ENCODE assay signal across 31 cellular contexts in genomic region chr2:159069229-159069628, GRCh38.
A peak's percentile ranks its signal among the peaks of the same experiment; 100 is the strongest.
DNase-seq lines count a peak whose midpoint lies in the region; ATAC-seq and TF ChIP-seq lines count a peak whose summit lies in the region.
"Had no signal": no experiment of that assay in that cellular context is flagged by ENCODE, and none has a peak within 500 bp of the region (broad histone marks: within the 10 kb centered on the region; RNA-seq: fewer than 3 reads in every experiment).

No MANE protein-coding gene starts in this region.

- H3K27me3 ChIP-seq in left ventricle myocardium inferior (ENCODE audit: low read depth) (no peaks in the 10 kb centered on the region), right atrium auricular region (no peaks in the 10 kb centered on the region), tibial artery (no peaks in the 10 kb centered on the region)
- H3K27me3 ChIP-seq: ascending aorta; BLaER1 treated with 17β-estradiol and CSF1 and Interleukin-3, amounts not matched to agents 10 nM and 100 nM; neutrophil; Peyer's patch; stomach had no signal

- no peaks in the 10 kb centered on the region for H3K9me2 ChIP-seq in OCI-LY7 (ENCODE audit: insufficient read depth, low read length)

- H3K27ac ChIP-seq in left ventricle myocardium inferior (replicated peaks) (peak overlapping the region; percentile 74), right atrium auricular region (peak overlapping the region in 1 of 2 donors; percentile 69), mesodermal cell (ENCODE audit: low read depth, low read length, severe bottlenecking) (peak overlapping the region; percentile 17), OCI-LY7 (ENCODE audit: low read depth, low read length, poor library complexity, severe bottlenecking) (no peak overlapping the region), tibial artery (peak overlapping the region in 1 of 2 donors; percentile 12)
- H3K27ac ChIP-seq: ascending aorta; BLaER1 treated with 17β-estradiol and CSF1 and Interleukin-3, amounts not matched to agents 10 nM and 100 nM; neutrophil; Peyer's patch had no signal

- peaks cover 6% of the 10 kb centered on the region for H3K36me3 ChIP-seq in left ventricle myocardium inferior
- peaks cover 14% of the 10 kb centered on the region for H3K36me3 ChIP-seq in right atrium auricular region
- peaks cover 25% of the 10 kb centered on the region for H3K36me3 ChIP-seq in mesodermal cell (ENCODE audit: control insufficient read depth, insufficient read depth, low read length)
- no peaks in the 10 kb centered on the region for H3K36me3 ChIP-seq in OCI-LY7 (ENCODE audit: insufficient read depth, low read length)
- H3K36me3 ChIP-seq in tibial artery, result no peaks in the 10 kb centered on the region
- H3K36me3 ChIP-seq: ascending aorta; BLaER1 treated with 17β-estradiol and CSF1 and Interleukin-3, amounts not matched to agents 10 nM and 100 nM; neutrophil; Peyer's patch had no signal

- no peaks in the 10 kb centered on the region for H3K9me3 Mint-ChIP-seq in chondrocyte (ENCODE audit: low read depth)
- H3K9me3 Mint-ChIP-seq: activated CD4-positive, alpha-beta memory T cell treated with anti-CD3 and anti-CD28 coated beads, Interleukin-2, amount 10 ng/mL, durations not matched to agents 7 days and 5 days; activated naive CD4-positive, alpha-beta T cell treated with anti-CD3 and anti-CD28 coated beads, Interleukin-2, amount 50 U/mL, for 72 hours; T-helper 1 cell treated with Interleukin-12 subunit alpha and Interleukin-12 subunit beta and Interleukin-4 antibody, amounts not matched to agents 30 μg/mL and 1 μg/mL, for 36 hours; type B pancreatic cell had no signal

- DNase-seq in left ventricle myocardium inferior (no peak), right atrium auricular region (ENCODE audit: low spot score) (no peak), chondrocyte (ENCODE audit: low spot score) (no peak), OCI-LY7 (ENCODE audit: low spot score) (no peak), tibial artery (no peak)
- DNase-seq: activated CD4-positive, alpha-beta memory T cell treated with anti-CD3 and anti-CD28 coated beads, Interleukin-2, amount 10 ng/mL, durations not matched to agents 7 days and 5 days; activated CD4-positive, CD25-positive, alpha-beta regulatory T cell treated with anti-CD3 and anti-CD28 coated beads, Interleukin-2, amount 50 U/mL, for 72 hours; activated CD8-positive, alpha-beta memory T cell treated with anti-CD3 and anti-CD28 coated beads, Interleukin-2, amount 50 U/mL, for 48 hours; cerebellar nuclear complex; COR-L47; DMS79; GF-D8; KG1; MM.1S; NCI-H2029; NCI-H2227 treated with DMSO at 0.1 percent for 48 hours; NCI-H526 treated with DMSO at 0.1 percent for 48 hours; Peyer's patch; stimulated activated CD4-positive, alpha-beta T cell treated with anti-CD3 and anti-CD28 coated beads, Interleukin-2, amount 100 ng/mL, for 24 hours; stomach had no signal

- no TSS peak for BruUV-seq in OCI-LY7 (replicated peaks; lab: Mats Ljungman, UMichigan)

- POLR2A ChIA-PET in OCI-LY7 (lab: Charles Lee), result no interaction called here

- H3K27ac Mint-ChIP-seq in chondrocyte (ENCODE audit: unreplicated experiment), result peak overlapping the region; percentile 85
- H3K27ac Mint-ChIP-seq: activated CD4-positive, alpha-beta memory T cell treated with anti-CD3 and anti-CD28 coated beads, Interleukin-2, amount 10 ng/mL, durations not matched to agents 7 days and 5 days; activated naive CD4-positive, alpha-beta T cell treated with anti-CD3 and anti-CD28 coated beads, Interleukin-2, amount 50 U/mL, for 72 hours; activated T-helper 17 cell treated with anti-CD3 and anti-CD28 coated beads, Interleukin-2, amount 50 U/mL, for 72 hours; T-helper 1 cell treated with Interleukin-12 subunit alpha and Interleukin-12 subunit beta and Interleukin-4 antibody, amounts not matched to agents 30 μg/mL and 1 μg/mL, for 36 hours; type B pancreatic cell had no signal

- WGBS in mesodermal cell (ENCODE audit: insufficient coverage in 2 of 2), 2 experiments, result 100% methylated on average over 1 of the region's 2 CpGs; no CpG with 5 or more reads in 1 of the 2 experiments

- H3K4me3 Mint-ChIP-seq in chondrocyte (ENCODE audit: unreplicated experiment), result no peak overlapping the region
- H3K4me3 Mint-ChIP-seq: activated CD4-positive, alpha-beta memory T cell treated with anti-CD3 and anti-CD28 coated beads, Interleukin-2, amount 10 ng/mL, durations not matched to agents 7 days and 5 days; activated T-helper 17 cell treated with anti-CD3 and anti-CD28 coated beads, Interleukin-2, amount 50 U/mL, for 72 hours; T-helper 1 cell treated with Interleukin-12 subunit alpha and Interleukin-12 subunit beta and Interleukin-4 antibody, amounts not matched to agents 30 μg/mL and 1 μg/mL, for 36 hours; type B pancreatic cell had no signal

- CTCF ChIA-PET in OCI-LY7 (lab: Charles Lee; ENCODE audit: unreplicated experiment), result interaction anchor here (0.6 kb wide), 1 partner anchor 1589 kb away, joined by 5 read pairs; no protein-coding TSS in a partner anchor

- H3K27me3 Mint-ChIP-seq in chondrocyte (ENCODE audit: low read depth), result no peaks in the 10 kb centered on the region
- H3K27me3 Mint-ChIP-seq: activated CD4-positive, alpha-beta memory T cell treated with anti-CD3 and anti-CD28 coated beads, Interleukin-2, amount 10 ng/mL, durations not matched to agents 7 days and 5 days; activated T-helper 17 cell treated with anti-CD3 and anti-CD28 coated beads, Interleukin-2, amount 50 U/mL, for 72 hours; type B pancreatic cell had no signal

- no peak overlapping the region for H2AFZ ChIP-seq in OCI-LY7 (ENCODE audit: low read length)

- peaks cover 72% of the 10 kb centered on the region for H3K4me1 ChIP-seq in left ventricle myocardium inferior
- peaks cover 0 to 47% of the 10 kb centered on the region in 2 donors for H3K4me1 ChIP-seq in right atrium auricular region
- peaks cover 25% of the 10 kb centered on the region for H3K4me1 ChIP-seq in mesodermal cell (ENCODE audit: control insufficient read depth, insufficient read depth, low read length, poor library complexity, severe bottlenecking)
- H3K4me1 ChIP-seq in OCI-LY7 (ENCODE audit: insufficient read depth, low read length, poor library complexity, severe bottlenecking), result no peaks in the 10 kb centered on the region
- H3K4me1 ChIP-seq in tibial artery, result peaks cover 0 to 53% (median 24%) of the 10 kb centered on the region in 4 donors
- H3K4me1 ChIP-seq: BLaER1 treated with 17β-estradiol and CSF1 and Interleukin-3, amounts not matched to agents 10 nM and 100 nM; Peyer's patch had no signal

- peaks cover 63% of the 10 kb centered on the region for H3K4me1 Mint-ChIP-seq in chondrocyte (ENCODE audit: low read depth)
- H3K4me1 Mint-ChIP-seq: activated CD4-positive, alpha-beta memory T cell treated with anti-CD3 and anti-CD28 coated beads, Interleukin-2, amount 10 ng/mL, durations not matched to agents 7 days and 5 days; activated T-helper 17 cell treated with anti-CD3 and anti-CD28 coated beads, Interleukin-2, amount 50 U/mL, for 72 hours had no signal

- no peak overlapping the region for H3K4me2 ChIP-seq in OCI-LY7 (ENCODE audit: low read length)
- H3K4me2 ChIP-seq: BLaER1 treated with 17β-estradiol and CSF1 and Interleukin-3, amounts not matched to agents 10 nM and 100 nM had no signal

- no peaks in the 10 kb centered on the region for H3K79me2 ChIP-seq in OCI-LY7 (ENCODE audit: insufficient read depth, low read depth, low read length)

- no peak for ATAC-seq in GM18517 (IDR thresholded peaks at IDR 0.05; ENCODE audit: unreplicated experiment)
- no peak for ATAC-seq in GM21381 (IDR thresholded peaks at IDR 0.05; ENCODE audit: unreplicated experiment)
- ATAC-seq: activated naive CD4-positive, alpha-beta T cell treated with anti-CD3 and anti-CD28 coated beads, Interleukin-2, amount 50 U/mL, for 72 hours; activated T-helper 17 cell treated with anti-CD3 and anti-CD28 coated beads, Interleukin-2, amount 50 U/mL, for 72 hours; HCT116 had no signal

- peaks cover 4% of the 10 kb centered on the region for H3K36me3 Mint-ChIP-seq in chondrocyte (ENCODE audit: low read depth)
- H3K36me3 Mint-ChIP-seq: activated naive CD4-positive, alpha-beta T cell treated with anti-CD3 and anti-CD28 coated beads, Interleukin-2, amount 50 U/mL, for 72 hours had no signal

- no peaks in the 10 kb centered on the region for H3K9me3 ChIP-seq in left ventricle myocardium inferior (replicated peaks)
- no peaks in the 10 kb centered on the region for H3K9me3 ChIP-seq in right atrium auricular region
- H3K9me3 ChIP-seq in mesodermal cell (ENCODE audit: control insufficient read depth, low read length), result no peaks in the 10 kb centered on the region
- no peaks in the 10 kb centered on the region for H3K9me3 ChIP-seq in OCI-LY7 (ENCODE audit: low read length)
- no peaks in the 10 kb centered on the region for H3K9me3 ChIP-seq in tibial artery
- H3K9me3 ChIP-seq: ascending aorta; BLaER1 treated with 17β-estradiol and CSF1 and Interleukin-3, amounts not matched to agents 10 nM and 100 nM; neutrophil; Peyer's patch; stomach had no signal

- no peaks in the 10 kb centered on the region for H4K20me1 ChIP-seq in OCI-LY7 (ENCODE audit: insufficient read depth, low read length)
- H4K20me1 ChIP-seq: BLaER1 treated with 17β-estradiol and CSF1 and Interleukin-3, amounts not matched to agents 10 nM and 100 nM had no signal

- TF ChIP-seq CTCF in left ventricle myocardium inferior (IDR thresholded peaks at IDR 0.05; ENCODE audit: borderline replicate concordance) (no peak), right atrium auricular region (IDR thresholded peaks at IDR 0.05) (no peak), chondrocyte (IDR thresholded peaks at IDR 0.05) (no peak), OCI-LY7 (conservative IDR thresholded peaks at IDR 0.05; ENCODE audit: low read length) (no peak), tibial artery (IDR thresholded peaks at IDR 0.05) (no peak)

- intact Hi-C loops in left ventricle myocardium inferior (cut with micrococcal nuclease) (no loop called here), OCI-LY7 (cut with micrococcal nuclease; ENCODE audit: unreplicated experiment) (no loop called here), tibial artery (cut with DNase I; ENCODE audit: low total_unique reads) (no loop called here)

- H3K4me3 ChIP-seq in left ventricle myocardium inferior, result no peak overlapping the region
- H3K4me3 ChIP-seq in right atrium auricular region, result no peak overlapping the region
- no peak overlapping the region for H3K4me3 ChIP-seq in mesodermal cell (ENCODE audit: extremely low read depth, insufficient read depth, low read length, poor library complexity, severe bottlenecking)
- H3K4me3 ChIP-seq in OCI-LY7 (ENCODE audit: low read depth, low read length, poor library complexity, severe bottlenecking), result no peak overlapping the region
- no peak overlapping the region for H3K4me3 ChIP-seq in tibial artery
- H3K4me3 ChIP-seq: ascending aorta; BLaER1 treated with 17β-estradiol and CSF1 and Interleukin-3, amounts not matched to agents 10 nM and 100 nM; Peyer's patch; stomach had no signal
